Comparison of ENCODE assay signal across 1 cellular context in the genomic region with DNA sequence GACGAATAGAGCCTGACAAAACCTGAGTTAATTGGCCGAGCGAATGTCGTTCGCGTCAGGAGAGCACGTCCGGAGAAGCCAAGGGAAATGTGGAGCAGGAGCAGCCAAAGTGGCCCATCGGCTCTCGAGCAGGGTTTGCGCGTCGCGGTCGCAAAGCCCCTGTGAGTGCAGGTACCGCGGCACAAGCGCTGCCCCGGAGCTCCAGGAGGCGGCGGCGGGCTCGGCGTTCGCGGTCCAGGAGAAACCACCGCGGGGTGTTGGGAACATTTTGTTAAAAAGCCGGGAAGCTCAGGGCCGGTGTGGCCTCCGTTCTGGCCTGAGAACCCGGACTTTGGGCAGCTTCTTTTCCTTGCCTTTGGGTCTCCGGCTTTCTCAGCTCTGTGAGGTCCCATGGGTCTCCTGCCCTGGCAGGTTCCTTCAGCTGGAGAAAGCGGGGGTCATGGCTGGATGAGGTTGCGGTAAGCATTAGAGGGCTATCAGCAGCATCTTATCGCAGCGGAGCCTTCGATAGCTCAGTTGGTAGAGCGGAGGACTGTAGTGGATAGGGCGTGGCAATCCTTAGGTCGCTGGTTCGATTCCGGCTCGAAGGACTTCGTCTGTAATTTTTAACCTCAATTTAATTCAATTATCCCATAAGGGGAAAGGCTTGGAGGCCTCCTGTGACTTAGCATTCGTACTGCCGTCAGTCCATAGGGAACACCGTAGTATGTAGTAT.
A peak's percentile ranks its signal among the peaks of the same experiment; 100 is the strongest.
TF ChIP-seq lines count a peak whose summit lies in the region.

No MANE protein-coding gene starts in this region.

TF ChIP-seq in IMR-90, 13 proteins besides CTCF, POLR2A, EP300 and RAD21 (continued from another document):
- TF ChIP-seq RCOR1 (IDR thresholded peaks at IDR 0.05; ENCODE audit: insufficient replicate concordance, low read length), result peak; percentile 4
- peak; percentile 42 for TF ChIP-seq SMC3 (IDR thresholded peaks at IDR 0.05; ENCODE audit: low read depth, low read length)
- no peak for TF ChIP-seq MAFK (IDR thresholded peaks at IDR 0.05; ENCODE audit: low read depth, low read length)
- peak; percentile 90 for TF ChIP-seq MAZ (IDR thresholded peaks at IDR 0.05; ENCODE audit: borderline replicate concordance, low read depth, low read length)
- peak; percentile 98 for TF ChIP-seq FOS (IDR thresholded peaks at IDR 0.05; ENCODE audit: low read depth, low read length)
- TF ChIP-seq, protein P1, sequence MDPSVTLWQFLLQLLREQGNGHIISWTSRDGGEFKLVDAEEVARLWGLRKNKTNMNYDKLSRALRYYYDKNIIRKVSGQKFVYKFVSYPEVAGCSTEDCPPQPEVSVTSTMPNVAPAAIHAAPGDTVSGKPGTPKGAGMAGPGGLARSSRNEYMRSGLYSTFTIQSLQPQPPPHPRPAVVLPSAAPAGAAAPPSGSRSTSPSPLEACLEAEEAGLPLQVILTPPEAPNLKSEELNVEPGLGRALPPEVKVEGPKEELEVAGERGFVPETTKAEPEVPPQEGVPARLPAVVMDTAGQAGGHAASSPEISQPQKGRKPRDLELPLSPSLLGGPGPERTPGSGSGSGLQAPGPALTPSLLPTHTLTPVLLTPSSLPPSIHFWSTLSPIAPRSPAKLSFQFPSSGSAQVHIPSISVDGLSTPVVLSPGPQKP (IDR thresholded peaks at IDR 0.05; ENCODE audit: borderline replicate concordance, low read depth, low read length), result no peak
- TF ChIP-seq NFE2L2 (IDR thresholded peaks at IDR 0.05; ENCODE audit: low read depth, low read length), result 0 out of 2 replicates have a peak, but pooled peaks have one; percentile 33
- TF ChIP-seq, protein P2, sequence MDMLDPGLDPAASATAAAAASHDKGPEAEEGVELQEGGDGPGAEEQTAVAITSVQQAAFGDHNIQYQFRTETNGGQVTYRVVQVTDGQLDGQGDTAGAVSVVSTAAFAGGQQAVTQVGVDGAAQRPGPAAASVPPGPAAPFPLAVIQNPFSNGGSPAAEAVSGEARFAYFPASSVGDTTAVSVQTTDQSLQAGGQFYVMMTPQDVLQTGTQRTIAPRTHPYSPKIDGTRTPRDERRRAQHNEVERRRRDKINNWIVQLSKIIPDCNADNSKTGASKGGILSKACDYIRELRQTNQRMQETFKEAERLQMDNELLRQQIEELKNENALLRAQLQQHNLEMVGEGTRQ (IDR thresholded peaks at IDR 0.05; ENCODE audit: low read depth, low read length), result no peak; the same call in 1 of the 2 replicates
- no peak for TF ChIP-seq BHLHE40 (IDR thresholded peaks at IDR 0.05; ENCODE audit: low read depth, low read length)
